23 cellular contexts compared by ENCODE assay signal in the genomic region with DNA sequence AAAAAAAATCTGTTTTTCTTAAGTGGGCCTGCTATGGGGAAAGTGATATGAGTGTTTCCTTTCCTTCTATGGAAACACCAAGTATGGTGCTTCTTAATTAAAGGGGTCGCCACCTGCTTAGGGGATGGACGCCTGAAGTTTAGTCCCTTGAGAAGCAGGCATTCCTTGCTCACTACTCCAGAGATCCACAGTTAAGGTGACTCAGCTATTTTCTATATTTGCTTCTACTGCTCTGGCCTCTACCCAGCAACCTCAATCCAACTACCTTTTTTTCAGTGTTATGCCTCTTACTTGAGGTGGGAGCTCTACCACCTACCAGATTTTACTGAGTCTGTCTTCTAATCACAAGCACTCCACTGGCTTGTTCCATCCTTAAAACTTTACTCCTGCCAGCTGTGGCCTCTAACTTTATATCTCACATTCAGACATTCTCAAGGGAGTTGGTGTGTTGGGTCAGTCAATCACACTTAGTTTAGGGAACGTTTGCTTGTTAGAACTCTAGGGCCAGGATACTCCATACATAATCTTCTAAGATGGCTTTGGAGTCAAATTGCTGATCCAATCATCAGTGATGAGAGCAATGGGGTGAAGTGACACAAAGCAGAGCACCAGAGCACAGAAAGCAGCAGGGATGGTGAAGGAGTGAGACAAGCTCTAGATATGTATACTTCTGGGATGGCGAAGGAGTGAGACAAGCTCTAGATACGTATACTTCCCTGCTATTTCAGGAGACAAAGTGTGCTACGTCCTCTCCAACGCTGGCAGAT.
"Had no signal": no experiment of that assay in that cellular context is flagged by ENCODE, and none has a peak within 500 bp of the region (broad histone marks: within the 10 kb centered on the region; RNA-seq: fewer than 3 reads in every experiment).

No MANE protein-coding gene starts in this region.

- H3K4me3 ChIP-seq: esophagus muscularis mucosa, heart right ventricle, left lung, lower lobe of right lung, pancreas, prostate gland, right atrium auricular region, transverse colon had no signal

- ATAC-seq: foreskin keratinocyte; heart right ventricle; left lung; lower lobe of right lung; naive thymus-derived CD4-positive, alpha-beta T cell; pancreas had no signal

- H3K27ac ChIP-seq: esophagus muscularis mucosa, foreskin keratinocyte, heart right ventricle, left lung, lower lobe of right lung, pancreas, prostate gland, right atrium auricular region, transverse colon had no signal

- H3K9me3 ChIP-seq: esophagus muscularis mucosa, left lung, lower lobe of right lung, pancreas, prostate gland, right atrium auricular region, transverse colon had no signal

- H3K4me1 ChIP-seq: esophagus muscularis mucosa, foreskin keratinocyte, heart right ventricle, left lung, lower lobe of right lung, prostate gland, right atrium auricular region, transverse colon had no signal

- H3K36me3 ChIP-seq: esophagus muscularis mucosa, heart right ventricle, left lung, lower lobe of right lung, pancreas, prostate gland, right atrium auricular region, transverse colon had no signal

- H3K27me3 ChIP-seq: esophagus muscularis mucosa, foreskin keratinocyte, heart right ventricle, left lung, pancreas, right atrium auricular region, transverse colon had no signal

- DNase-seq: activated CD4-positive, alpha-beta memory T cell treated with anti-CD3 and anti-CD28 coated beads, Interleukin-2, amount 10 ng/mL, durations not matched to agents 7 days and 5 days; activated CD4-positive, alpha-beta T cell treated with anti-CD3 and anti-CD28 coated beads, Interleukin-2, amount 10 ng/mL, durations not matched to agents 7 days and 5 days; activated CD4-positive, CD25-positive, alpha-beta regulatory T cell treated with anti-CD3 and anti-CD28 coated beads, Interleukin-2, amount 50 U/mL, for 72 hours; activated CD8-positive, alpha-beta memory T cell treated with anti-CD3 and anti-CD28 coated beads, Interleukin-2, amount 50 U/mL, for 48 hours; activated gamma-delta T cell; activated naive CD4-positive, alpha-beta T cell treated with anti-CD3 and anti-CD28 coated beads, Interleukin-2, amount 50 U/mL, for 16 hours; activated T-cell treated with anti-CD3 and anti-CD28 coated beads, Interleukin-2, amount 50 U/mL, for 24 hours; amniotic stem cell; foreskin keratinocyte; heart right ventricle; kidney glomerular epithelial cell; left lung; lower lobe of right lung; naive thymus-derived CD4-positive, alpha-beta T cell; nucleus accumbens; pancreas; stimulated activated CD4-positive, alpha-beta T cell treated with anti-CD3 and anti-CD28 coated beads, Interleukin-2, amount 100 ng/mL, for 48 hours; stimulated activated naive CD4-positive, alpha-beta T cell treated with Interleukin-2 at 50 U/mL for 16 hours; T-helper 2 cell; transverse colon had no signal
